Comparison of ENCODE assay signal across 21 cellular contexts in genomic region chr16:49521706-49522325, GRCh38.
"Had no signal": no experiment of that assay in that cellular context is flagged by ENCODE, and none has a peak within 500 bp of the region (broad histone marks: within the 10 kb centered on the region; RNA-seq: fewer than 3 reads in every experiment).

No MANE protein-coding gene starts in this region.

- ATAC-seq: activated CD4-positive, alpha-beta T cell treated with anti-CD3 and anti-CD28 coated beads for 36 hours; activated CD8-positive, alpha-beta memory T cell treated with anti-CD3 and anti-CD28 coated beads, Interleukin-2, amount 10 ng/mL, durations not matched to agents 7 days and 5 days; activated T-helper 17 cell treated with anti-CD3 and anti-CD28 coated beads, Interleukin-2, amount 50 U/mL, for 72 hours; effector memory CD8-positive, alpha-beta T cell; natural killer cell; sciatic nerve; stimulated activated effector memory CD8-positive, alpha-beta T cell treated with anti-CD3 and anti-CD28 coated beads, Interleukin-12 subunit alpha, Interleukin-12 subunit beta, amount 100 ng/mL, for 72 hours had no signal

- DNase-seq: activated CD4-positive, alpha-beta memory T cell treated with anti-CD3 and anti-CD28 coated beads for 36 hours; activated CD4-positive, alpha-beta T cell treated with anti-CD3 and anti-CD28 coated beads for 36 hours; activated CD8-positive, alpha-beta memory T cell treated with anti-CD3 and anti-CD28 coated beads, Interleukin-2, amount 10 ng/mL, durations not matched to agents 7 days and 5 days; activated naive CD4-positive, alpha-beta T cell; activated naive CD8-positive, alpha-beta T cell treated with anti-CD3 and anti-CD28 coated beads for 36 hours; activated T-cell treated with anti-CD3 and anti-CD28 coated beads, Interleukin-2, amount 50 U/mL, for 1 hour; amniotic stem cell; dermis blood vessel endothelial cell; effector memory CD8-positive, alpha-beta T cell; immature natural killer cell; mesendoderm; natural killer cell; stimulated activated CD4-positive, alpha-beta T cell treated with anti-CD3 and anti-CD28 coated beads, Interleukin-4, amount 100 ng/mL, for 24 hours; tibial artery had no signal

- H3K9me3 ChIP-seq: neutrophil, tibial artery had no signal

- H3K4me1 Mint-ChIP-seq: activated CD8-positive, alpha-beta memory T cell treated with anti-CD3 and anti-CD28 coated beads, Interleukin-2, amount 10 ng/mL, durations not matched to agents 7 days and 5 days; activated T-helper 17 cell treated with anti-CD3 and anti-CD28 coated beads, Interleukin-2, amount 50 U/mL, for 72 hours; immature natural killer cell; natural killer cell; stimulated activated effector memory CD8-positive, alpha-beta T cell treated with anti-CD3 and anti-CD28 coated beads, Interleukin-12 subunit alpha, Interleukin-12 subunit beta, amount 100 ng/mL, for 72 hours had no signal

- H3K4me1 ChIP-seq: parathyroid adenoma, tibial artery had no signal

- H3K79me2 ChIP-seq: parathyroid adenoma had no signal

- H2AFZ ChIP-seq: parathyroid adenoma had no signal

- H3K36me3 Mint-ChIP-seq: activated CD4-positive, alpha-beta memory T cell treated with anti-CD3 and anti-CD28 coated beads for 36 hours; activated CD8-positive, alpha-beta memory T cell treated with anti-CD3 and anti-CD28 coated beads, Interleukin-2, amount 10 ng/mL, durations not matched to agents 7 days and 5 days; activated naive CD8-positive, alpha-beta T cell treated with anti-CD3 and anti-CD28 coated beads for 36 hours; immature natural killer cell; natural killer cell; stimulated activated effector memory CD8-positive, alpha-beta T cell treated with anti-CD3 and anti-CD28 coated beads, Interleukin-12 subunit alpha, Interleukin-12 subunit beta, amount 100 ng/mL, for 72 hours had no signal

- H3K27ac ChIP-seq: cardiac muscle cell, neutrophil, parathyroid adenoma, tibial artery had no signal

- H3K9ac ChIP-seq: parathyroid adenoma had no signal

- H3K36me3 ChIP-seq: cardiac muscle cell, neutrophil had no signal

- H3K4me2 ChIP-seq: smooth muscle cell had no signal

- H3K4me3 Mint-ChIP-seq: activated CD4-positive, alpha-beta memory T cell treated with anti-CD3 and anti-CD28 coated beads for 36 hours; activated CD4-positive, alpha-beta T cell treated with anti-CD3 and anti-CD28 coated beads for 36 hours; activated CD8-positive, alpha-beta memory T cell treated with anti-CD3 and anti-CD28 coated beads, Interleukin-2, amount 10 ng/mL, durations not matched to agents 7 days and 5 days; activated naive CD8-positive, alpha-beta T cell treated with anti-CD3 and anti-CD28 coated beads for 36 hours; activated T-helper 17 cell treated with anti-CD3 and anti-CD28 coated beads, Interleukin-2, amount 50 U/mL, for 72 hours; effector memory CD8-positive, alpha-beta T cell; immature natural killer cell; natural killer cell; stimulated activated effector memory CD8-positive, alpha-beta T cell treated with anti-CD3 and anti-CD28 coated beads, Interleukin-12 subunit alpha, Interleukin-12 subunit beta, amount 100 ng/mL, for 72 hours had no signal

- H3K27ac Mint-ChIP-seq: activated CD4-positive, alpha-beta memory T cell treated with anti-CD3 and anti-CD28 coated beads for 36 hours; activated CD4-positive, alpha-beta T cell treated with anti-CD3 and anti-CD28 coated beads for 36 hours; activated CD8-positive, alpha-beta memory T cell treated with anti-CD3 and anti-CD28 coated beads, Interleukin-2, amount 10 ng/mL, durations not matched to agents 7 days and 5 days; activated naive CD8-positive, alpha-beta T cell treated with anti-CD3 and anti-CD28 coated beads for 36 hours; activated T-helper 17 cell treated with anti-CD3 and anti-CD28 coated beads, Interleukin-2, amount 50 U/mL, for 72 hours; effector memory CD8-positive, alpha-beta T cell; immature natural killer cell; natural killer cell; stimulated activated effector memory CD8-positive, alpha-beta T cell treated with anti-CD3 and anti-CD28 coated beads, Interleukin-12 subunit alpha, Interleukin-12 subunit beta, amount 100 ng/mL, for 72 hours had no signal

- H3K27me3 Mint-ChIP-seq: activated CD4-positive, alpha-beta T cell treated with anti-CD3 and anti-CD28 coated beads for 36 hours; activated CD8-positive, alpha-beta memory T cell treated with anti-CD3 and anti-CD28 coated beads, Interleukin-2, amount 10 ng/mL, durations not matched to agents 7 days and 5 days; activated naive CD8-positive, alpha-beta T cell treated with anti-CD3 and anti-CD28 coated beads for 36 hours had no signal

- H3K27me3 ChIP-seq: cardiac muscle cell, tibial artery had no signal

- H3K4me3 ChIP-seq: cardiac muscle cell, smooth muscle cell, tibial artery had no signal

- H3K9me3 Mint-ChIP-seq: activated CD4-positive, alpha-beta memory T cell treated with anti-CD3 and anti-CD28 coated beads for 36 hours; activated naive CD8-positive, alpha-beta T cell treated with anti-CD3 and anti-CD28 coated beads for 36 hours; activated T-helper 17 cell treated with anti-CD3 and anti-CD28 coated beads, Interleukin-2, amount 50 U/mL, for 72 hours; effector memory CD8-positive, alpha-beta T cell; immature natural killer cell; natural killer cell; stimulated activated effector memory CD8-positive, alpha-beta T cell treated with anti-CD3 and anti-CD28 coated beads, Interleukin-12 subunit alpha, Interleukin-12 subunit beta, amount 100 ng/mL, for 72 hours had no signal
